ENCODE assay signal across 9 cellular contexts in genomic region chr15:67049351-67050044, GRCh38. TPM values are rescaled to one million over a fixed set of nuclear protein-coding genes. Genes with fewer than 3 reads are reported as not detected.
DNase-seq lines count a peak whose midpoint lies in the region; ATAC-seq and TF ChIP-seq lines count a peak whose summit lies in the region.
"Had no signal": no experiment of that assay in that cellular context is flagged by ENCODE, and none has a peak within 500 bp of the region (broad histone marks: within the 10 kb centered on the region; RNA-seq: fewer than 3 reads in every experiment).

No MANE protein-coding gene starts in this region.

- ATAC-seq in SK-N-SH treated with all-trans-retinoic acid at 6 μM for 48 hours, result peak; percentile 69
- peak in 1 of 2 donors; percentile 12 for ATAC-seq in gastrocnemius medialis

- intact Hi-C loops in gastrocnemius medialis (cut with DNase I; ENCODE audit: low total_unique reads), result loop anchor here (10.0 kb wide), 1 partner anchor 105 kb away; no protein-coding TSS in a partner anchor

- no peak overlapping the region for H3K4me3 Mint-ChIP-seq in immature natural killer cell

- peak overlapping the region in 3 of 4 donors; percentile 29 to 73 (median 56) for H3K27ac ChIP-seq in gastrocnemius medialis

- peaks cover 10 to 14% of the 10 kb centered on the region in 2 donors for H3K4me1 Mint-ChIP-seq in immature natural killer cell

- H3K27me3 Mint-ChIP-seq in immature natural killer cell (ENCODE audit: low read depth in 3 of 3), result peaks cover 0 to 3% (median 2%) of the 10 kb centered on the region in 3 donors

- H3K27me3 ChIP-seq in gastrocnemius medialis, result no peaks in the 10 kb centered on the region
- H3K27me3 ChIP-seq in BE2C, result no peaks in the 10 kb centered on the region

- H3K36me3 ChIP-seq in gastrocnemius medialis (no peaks in the 10 kb centered on the region), BE2C (no peaks in the 10 kb centered on the region)

- H3K4me1 ChIP-seq in gastrocnemius medialis (peaks cover 8 to 23% of the 10 kb centered on the region in 2 donors), BE2C (no peaks in the 10 kb centered on the region)

- no peak overlapping the region for H3K27ac Mint-ChIP-seq in immature natural killer cell

- no peak for TF ChIP-seq POLR2A in gastrocnemius medialis (IDR thresholded peaks at IDR 0.05)

- DNase-seq in Caki2 (ENCODE audit: low read depth), result peak; percentile 99
- peak; percentile 69 for DNase-seq in fibroblast of villous mesenchyme (ENCODE audit: low read depth)
- DNase-seq in gastrocnemius medialis, result no peak
- no peak for DNase-seq in immature natural killer cell
- no peak for DNase-seq in NOMO-1 treated with dmso at 0.1 percent for 144 hours (lab: John Stamatoyannopoulos, UW; ENCODE audit: unreplicated experiment)
- DNase-seq in BE2C, result no peak
- no peak for DNase-seq in NCI-H446 (lab: John Stamatoyannopoulos, UW)
- DNase-seq: NCI-H774 had no signal

- in situ Hi-C loops in Caki2 (cut with HindIII; ENCODE audit: low pct_unique_long_range_greater_than_20kb, low sequenced_read_pairs), result no loop called here
- in situ Hi-C loops in gastrocnemius medialis (cut with MboI; ENCODE audit: low sequenced_read_pairs in 4 of 4), result no loop called here

- TF ChIP-seq CTCF in fibroblast of villous mesenchyme (IDR thresholded peaks at IDR 0.05; ENCODE audit: insufficient read depth, low read depth, low read length) (no peak), gastrocnemius medialis (IDR thresholded peaks at IDR 0.05 in 4 of 5, conservative IDR thresholded peaks at IDR 0.05 in 1 of 5) (no peak), BE2C (IDR thresholded peaks at IDR 0.05; ENCODE audit: low read depth, low read length) (no peak)

- no peak overlapping the region for H3K4me3 ChIP-seq in fibroblast of villous mesenchyme (ENCODE audit: low read depth, low read length)
- H3K4me3 ChIP-seq in gastrocnemius medialis, result no peak overlapping the region
- H3K4me3 ChIP-seq in BE2C (ENCODE audit: low read depth, low read length), result no peak overlapping the region

- H3K9me3 ChIP-seq in gastrocnemius medialis (no peaks in the 10 kb centered on the region), BE2C (no peaks in the 10 kb centered on the region)

- no peaks in the 10 kb centered on the region for H3K36me3 Mint-ChIP-seq in immature natural killer cell

- no peaks in the 10 kb centered on the region for H3K9me3 Mint-ChIP-seq in immature natural killer cell

TF ChIP-seq in SK-N-SH treated with all-trans-retinoic acid at 6 μM for 48 hours, 23 proteins besides CTCF, POLR2A, EP300 and RAD21:
- TF ChIP-seq ZC3H10 (CRISPR knock-in tag; IDR thresholded peaks at IDR 0.05) (no peak), ISL1 (CRISPR knock-in tag; IDR thresholded peaks at IDR 0.05) (peak; percentile 39)

RNA-seq across cellular contexts. Expression of gene SMAD3, which starts 15.9 kb away (rescaled TPM):
- 26.4 and 31.4 TPM in 2 replicates for total RNA-seq in Caki2 (2014; rRNA removed; shearing (Covaris generic); ENCODE audit: low replicate concordance)
- total RNA-seq in fibroblast of villous mesenchyme (30.3 and 67.8 TPM in 2 replicates), gastrocnemius medialis (10 to 100 TPM; 15.9 to 61.7 (median 26.3) TPM)
- 10 to 100 TPM in 2 of 3 donors, 1 to 10 TPM in 1; 8.9 to 11.9 (median 10.0) TPM for polyA plus RNA-seq in immature natural killer cell
- 2.1 TPM for polyA plus RNA-seq in BE2C (2012; ENCODE audit: insufficient read depth, insufficient read length, low read depth)

Comparison
In these comparisons a context has a peak if more than half of its experiments do, and no peak if none do; other contexts are left out.
1. DNase-seq: peak in Caki2 (single experiment) and fibroblast of villous mesenchyme (single experiment); none in gastrocnemius medialis (0 of 2), immature natural killer cell (0 of 3), NOMO-1 treated with dmso at 0.1 percent for 144 hours (single experiment), BE2C (single experiment) and NCI-H446 (0 of 2).